Comparison of ENCODE assay signal across 12 cellular contexts in the genomic region with DNA sequence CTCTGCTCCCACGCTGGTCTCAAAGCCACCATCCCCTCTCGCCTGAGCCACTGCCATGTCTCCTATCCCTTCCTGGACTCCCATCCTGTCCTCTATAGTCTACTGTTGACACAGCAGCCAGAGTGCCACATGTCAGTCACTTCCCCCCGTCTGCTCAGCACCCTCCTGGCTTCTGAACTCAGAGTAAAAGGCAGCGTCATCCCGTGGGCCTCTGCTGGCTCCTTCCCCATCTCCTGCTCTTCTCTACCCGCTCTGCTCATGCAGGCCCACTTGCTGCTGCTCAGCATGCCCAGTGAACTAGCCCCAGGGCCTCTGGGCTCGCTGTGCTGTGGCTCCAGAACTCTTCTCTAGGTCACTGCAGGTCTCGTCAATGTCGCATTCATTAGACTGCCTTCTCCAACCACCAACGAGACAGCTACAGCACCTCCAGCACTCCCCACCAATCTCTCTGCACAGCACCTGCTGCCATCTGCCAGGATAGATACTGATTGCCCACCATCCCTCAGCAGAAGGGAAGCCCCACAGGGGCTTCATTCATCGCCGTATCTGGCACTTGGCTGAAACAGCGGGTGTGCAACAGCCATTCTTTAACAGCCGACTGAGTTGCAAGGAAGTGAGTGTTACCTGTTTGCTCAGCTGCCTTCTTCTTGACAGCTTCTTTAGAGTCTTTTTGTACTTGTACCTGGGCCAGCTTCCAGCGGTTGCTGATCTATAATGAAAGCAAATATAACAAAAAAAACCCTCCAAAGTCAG. TPM values are rescaled to one million over a fixed set of nuclear protein-coding genes. Genes with fewer than 3 reads are reported as not detected.
A peak's percentile ranks its signal among the peaks of the same experiment; 100 is the strongest.
DNase-seq lines count a peak whose midpoint lies in the region; ATAC-seq and TF ChIP-seq lines count a peak whose summit lies in the region.
"Had no signal": no experiment of that assay in that cellular context is flagged by ENCODE, and none has a peak within 500 bp of the region (broad histone marks: within the 10 kb centered on the region; RNA-seq: fewer than 3 reads in every experiment).

No MANE protein-coding gene starts in this region.

- no peak overlapping the region for H2BK5ac ChIP-seq in mesendoderm (ENCODE audit: low read length)

- H3K9me3 Mint-ChIP-seq in naive thymus-derived CD4-positive, alpha-beta T cell, result no peaks in the 10 kb centered on the region
- H3K9me3 Mint-ChIP-seq: T-helper 1 cell treated with Interleukin-12 subunit alpha and Interleukin-12 subunit beta and Interleukin-4 antibody, amounts not matched to agents 30 μg/mL and 1 μg/mL, for 36 hours had no signal

- no peak overlapping the region for H3K18ac ChIP-seq in mesendoderm (ENCODE audit: low read length)

- no peak overlapping the region for H3K56ac ChIP-seq in mesendoderm (ENCODE audit: low read length)

- H3K36me3 Mint-ChIP-seq in naive thymus-derived CD4-positive, alpha-beta T cell, result peaks cover 0 to 61% (median 19%) of the 10 kb centered on the region in 5 donors

- H3K9ac ChIP-seq in mesendoderm (ENCODE audit: low read length), result no peak overlapping the region

- H3K27me3 ChIP-seq in RWPE2 (ENCODE audit: insufficient read depth, poor library complexity, severe bottlenecking) (no peaks in the 10 kb centered on the region), mesendoderm (ENCODE audit: insufficient read depth, low read length, poor library complexity) (no peaks in the 10 kb centered on the region)
- no peaks in the 10 kb centered on the region for H3K27me3 ChIP-seq in naive thymus-derived CD4-positive, alpha-beta T cell (ENCODE audit: control insufficient read depth in 2 of 2, insufficient read depth in 2 of 2, low read length in 2 of 2)

- H3K27ac ChIP-seq in RWPE2 (ENCODE audit: poor library complexity, severe bottlenecking) (no peak overlapping the region), mesendoderm (ENCODE audit: low read depth, low read length) (no peak overlapping the region)
- no peak overlapping the region for H3K27ac ChIP-seq in naive thymus-derived CD4-positive, alpha-beta T cell (ENCODE audit: low read depth, low read length)

- DNase-seq in DMS79 treated with DMSO at 0.1 percent for 48 hours (lab: John Stamatoyannopoulos, UW) (peak; percentile 99), NCI-H146 (lab: John Stamatoyannopoulos, UW) (peak; percentile 94), RWPE2 (ENCODE audit: low spot score) (peak; percentile 14), glomerular visceral epithelial cell (ENCODE audit: extremely low spot score) (no peak), RPMI8226 (no peak), mesendoderm (no peak), occipital lobe (lab: John Stamatoyannopoulos, UW) (no peak)
- DNase-seq in naive thymus-derived CD4-positive, alpha-beta T cell, result no peak
- DNase-seq: NCI-H524, substantia nigra had no signal

- ATAC-seq in RWPE2 (ENCODE audit: low read depth), result 0 out of 3 replicates have a peak, but pooled peaks have one; percentile 10
- ATAC-seq in naive thymus-derived CD4-positive, alpha-beta T cell, result no peak

- no peaks in the 10 kb centered on the region for H3K4me1 ChIP-seq in RWPE2 (ENCODE audit: insufficient read depth, poor library complexity, severe bottlenecking)
- no peaks in the 10 kb centered on the region for H3K4me1 ChIP-seq in naive thymus-derived CD4-positive, alpha-beta T cell (ENCODE audit: control insufficient read depth in 2 of 2, insufficient read depth in 2 of 2, low read length in 2 of 2)
- H3K4me1 ChIP-seq in mesendoderm (ENCODE audit: control insufficient read depth, low read depth, low read length), result no peaks in the 10 kb centered on the region

- no peaks in the 10 kb centered on the region for H3K27me3 Mint-ChIP-seq in naive thymus-derived CD4-positive, alpha-beta T cell

- intact Hi-C loops in naive thymus-derived CD4-positive, alpha-beta T cell (cut with micrococcal nuclease), result no loop called here

- no peaks in the 10 kb centered on the region for H3K79me2 ChIP-seq in mesendoderm (ENCODE audit: control insufficient read depth, insufficient read depth, low read length)

- H3K4me3 Mint-ChIP-seq in naive thymus-derived CD4-positive, alpha-beta T cell, result no peak overlapping the region
- H3K4me3 Mint-ChIP-seq: T-helper 1 cell treated with Interleukin-12 subunit alpha and Interleukin-12 subunit beta and Interleukin-4 antibody, amounts not matched to agents 30 μg/mL and 1 μg/mL, for 36 hours had no signal

- no peak overlapping the region for H3K4ac ChIP-seq in mesendoderm (ENCODE audit: low read depth, low read length)

- no peaks in the 10 kb centered on the region for H3K79me1 ChIP-seq in mesendoderm (ENCODE audit: low read length)

- no peak overlapping the region for H2BK120ac ChIP-seq in mesendoderm (ENCODE audit: low read depth, low read length)

- WGBS in mesendoderm (ENCODE audit: extremely low coverage, insufficient coverage, low lambda C conversion rate), result no CpG with 5 or more reads among the region's 15 CpGs

- H3K4me2 ChIP-seq in mesendoderm (ENCODE audit: low read length), result no peak overlapping the region

- H3K27ac Mint-ChIP-seq in naive thymus-derived CD4-positive, alpha-beta T cell, result peak overlapping the region in 5 of 9 donors; percentile 4 to 88 (median 71)
- H3K27ac Mint-ChIP-seq: T-helper 1 cell treated with Interleukin-12 subunit alpha and Interleukin-12 subunit beta and Interleukin-4 antibody, amounts not matched to agents 30 μg/mL and 1 μg/mL, for 36 hours had no signal

- H3K4me3 ChIP-seq in RWPE2 (ENCODE audit: severe bottlenecking) (no peak overlapping the region), mesendoderm (ENCODE audit: low read length) (no peak overlapping the region)
- H3K4me3 ChIP-seq in naive thymus-derived CD4-positive, alpha-beta T cell (ENCODE audit: low read length), result no peak overlapping the region

- no peak overlapping the region for H4K8ac ChIP-seq in mesendoderm (ENCODE audit: low read depth, low read length)

- peaks cover 0 to 5% (median 0%) of the 10 kb centered on the region in 7 donors for H3K4me1 Mint-ChIP-seq in naive thymus-derived CD4-positive, alpha-beta T cell

- POLR2A ChIA-PET in naive thymus-derived CD4-positive, alpha-beta T cell (lab: Charles Lee), result no interaction called here

- no peak overlapping the region for H2AK5ac ChIP-seq in mesendoderm (ENCODE audit: low read length)

- H3K36me3 ChIP-seq in RWPE2 (ENCODE audit: low read depth) (peaks cover 91% of the 10 kb centered on the region), mesendoderm (ENCODE audit: control insufficient read depth, insufficient read depth, low read length) (peaks cover 35% of the 10 kb centered on the region)
- H3K36me3 ChIP-seq in naive thymus-derived CD4-positive, alpha-beta T cell (ENCODE audit: control insufficient read depth in 2 of 3, insufficient read depth in 3 of 3, low read length in 3 of 3), result peaks cover 33 to 96% (median 39%) of the 10 kb centered on the region in 3 experiments

- no peak overlapping the region for H3K23ac ChIP-seq in mesendoderm (ENCODE audit: low read length)

- no peak overlapping the region for H2BK15ac ChIP-seq in mesendoderm (replicated peaks; ENCODE audit: low read depth)

- no peaks in the 10 kb centered on the region for H3K9me3 ChIP-seq in RWPE2 (ENCODE audit: severe bottlenecking)
- H3K9me3 ChIP-seq in naive thymus-derived CD4-positive, alpha-beta T cell (ENCODE audit: control insufficient read depth in 2 of 3, low read length in 3 of 3), result no peaks in the 10 kb centered on the region

- no peak for TF ChIP-seq CTCF in RWPE2 (IDR thresholded peaks at IDR 0.05; ENCODE audit: poor library complexity, severe bottlenecking)

- CTCF ChIA-PET in naive thymus-derived CD4-positive, alpha-beta T cell (lab: Charles Lee), result interaction anchor here (0.7 kb wide), 1 partner anchor 224 kb away, joined by 3 read pairs; no protein-coding TSS in a partner anchor

- no peak overlapping the region for H4K5ac ChIP-seq in mesendoderm (ENCODE audit: low read length)

RNA-seq across cellular contexts. Expression of a gene that starts 11.8 kb away (rescaled TPM):
- 100 to 1,000 TPM in 1 of 5 experiments, 10 to 100 TPM in 4; 30.9 to 116 (median 44.1) TPM for total RNA-seq in naive thymus-derived CD4-positive, alpha-beta T cell
- polyA plus RNA-seq in naive thymus-derived CD4-positive, alpha-beta T cell, result 100 to 1,000 TPM in 1 of 2 donors, 10 to 100 TPM in 1; 75.6 to 128 TPM
- polyA plus RNA-seq in mesendoderm (2013, experiment 1 of 2), result 484 TPM
- 453 TPM for polyA plus RNA-seq in mesendoderm (2013, experiment 2 of 2)
- total RNA-seq in occipital lobe, result 10.9 TPM

RNA-seq across cellular contexts. Expression of a gene that starts 24.6 kb away (rescaled TPM):
- total RNA-seq in naive thymus-derived CD4-positive, alpha-beta T cell, result under 1 TPM in 1 of 5 experiments, not detected in 4; 0.72 TPM
- under 1 TPM in 1 of 2 donors, not detected in 1; 0.13 TPM for polyA plus RNA-seq in naive thymus-derived CD4-positive, alpha-beta T cell
- 0.52 TPM for polyA plus RNA-seq in mesendoderm (2013, experiment 1 of 2)
- polyA plus RNA-seq in mesendoderm (2013, experiment 2 of 2), result 0.38 TPM
- not detected for total RNA-seq in occipital lobe
- total RNA-seq: cardiac septum had no signal

RNA-seq across cellular contexts. Expression of a gene that starts 28.0 kb away (rescaled TPM):
- 10 to 100 TPM; 72.0 to 83.4 (median 80.9) TPM for total RNA-seq in naive thymus-derived CD4-positive, alpha-beta T cell
- polyA plus RNA-seq in naive thymus-derived CD4-positive, alpha-beta T cell, result 10 to 100 TPM; 33.9 to 55.1 TPM
- 70.8 TPM for polyA plus RNA-seq in mesendoderm (2013, experiment 1 of 2)
- 71.5 TPM for polyA plus RNA-seq in mesendoderm (2013, experiment 2 of 2)
- total RNA-seq in occipital lobe, result 44.1 TPM

RNA-seq across cellular contexts. Expression of a gene that starts 59.2 kb away (rescaled TPM):
- total RNA-seq in naive thymus-derived CD4-positive, alpha-beta T cell, result 100 to 1,000 TPM; 114 to 196 (median 174) TPM
- polyA plus RNA-seq in naive thymus-derived CD4-positive, alpha-beta T cell, result 10 to 100 TPM; 55.0 to 80.4 TPM
- polyA plus RNA-seq in mesendoderm (2013, experiment 1 of 2), result 297 TPM
- 294 TPM for polyA plus RNA-seq in mesendoderm (2013, experiment 2 of 2)
- 102 TPM for total RNA-seq in occipital lobe

Comparison
In these comparisons a context has a peak if more than half of its experiments do, and no peak if none do; other contexts are left out.
1. DNase-seq: peak in DMS79 treated with DMSO at 0.1 percent for 48 hours (single experiment), NCI-H146 (single experiment) and RWPE2 (single experiment); none in naive thymus-derived CD4-positive, alpha-beta T cell (0 of 9), glomerular visceral epithelial cell (single experiment), RPMI8226 (single experiment), mesendoderm (single experiment) and occipital lobe (single experiment).